ENCODE assay signal across 1 cellular context in genomic region chr4:48913346-48913745, GRCh38.
TF ChIP-seq lines count a peak whose summit lies in the region.

No MANE protein-coding gene starts in this region.

TF ChIP-seq in SK-N-SH, 30 proteins besides CTCF, POLR2A, EP300 and RAD21:
- TF ChIP-seq ZBTB33 (IDR thresholded peaks at IDR 0.05; ENCODE audit: borderline replicate concordance, low read depth) (peak; percentile 76), SMC3 (IDR thresholded peaks at IDR 0.05; ENCODE audit: low read depth, low read length) (no peak), IRF3 (IDR thresholded peaks at IDR 0.05; ENCODE audit: low read depth, low read length) (no peak), GABPA (IDR thresholded peaks at IDR 0.05; ENCODE audit: low read depth) (no peak), GATA2 (CRISPR knock-in tag; IDR thresholded peaks at IDR 0.05) (no peak), FOXJ3 (CRISPR knock-in tag; IDR thresholded peaks at IDR 0.05) (no peak), RCOR1 (IDR thresholded peaks at IDR 0.05; ENCODE audit: low read length) (no peak), USF1 (IDR thresholded peaks at IDR 0.05; ENCODE audit: borderline replicate concordance, low read depth) (no peak), POLR2AphosphoS5 (IDR thresholded peaks at IDR 0.05; ENCODE audit: low read depth, low read length) (peak; percentile 67; the same call in 1 of the 2 replicates), SIN3A (IDR thresholded peaks at IDR 0.05; ENCODE audit: borderline replicate concordance, low read depth, low read length) (peak; percentile 56; the same call in 1 of the 2 replicates), RXRA (IDR thresholded peaks at IDR 0.05; ENCODE audit: borderline replicate concordance, low read depth) (peak; percentile 75; the same call in 1 of the 2 replicates), PBX3 (IDR thresholded peaks at IDR 0.05) (peak; percentile 98), MAX (IDR thresholded peaks at IDR 0.05; ENCODE audit: low read depth) (peak; percentile 83), JUND (IDR thresholded peaks at IDR 0.05) (peak; percentile 97), NRF1 (IDR thresholded peaks at IDR 0.05; ENCODE audit: low read depth, low read length) (no peak), ELF1 (IDR thresholded peaks at IDR 0.05) (no peak), TEAD4 (IDR thresholded peaks at IDR 0.05; ENCODE audit: borderline replicate concordance, insufficient read depth) (peak; percentile 85), YY1 (IDR thresholded peaks at IDR 0.05; ENCODE audit: low read depth) (peak; percentile 52; the same call in 1 of the 2 replicates), MEF2A (IDR thresholded peaks at IDR 0.05; ENCODE audit: borderline replicate concordance, low read depth) (no peak), RFX5 (IDR thresholded peaks at IDR 0.05; ENCODE audit: low read length) (no peak), EZH2phosphoT487 (IDR thresholded peaks at IDR 0.05; ENCODE audit: borderline replicate concordance, low read depth) (no peak), FOXM1 (IDR thresholded peaks at IDR 0.05; ENCODE audit: low read depth) (0 out of 2 replicates have a peak, but pooled peaks have one; percentile 71), FOSL2 (IDR thresholded peaks at IDR 0.05; ENCODE audit: borderline replicate concordance, low read depth) (peak; percentile 98), TCF12 (IDR thresholded peaks at IDR 0.05) (peak; percentile 98), MXI1 (IDR thresholded peaks at IDR 0.05; ENCODE audit: low read depth, low read length) (no peak), NFIC (IDR thresholded peaks at IDR 0.05; ENCODE audit: borderline replicate concordance) (peak; percentile 96), TAF1 (IDR thresholded peaks at IDR 0.05; ENCODE audit: borderline replicate concordance, low read depth, low read length) (peak; percentile 26; the same call in 1 of the 2 replicates), REST (IDR thresholded peaks at IDR 0.05; ENCODE audit: low read depth, low read length) (peak; percentile 36; the same call in 1 of the 2 replicates), USF2 (IDR thresholded peaks at IDR 0.05; ENCODE audit: borderline replicate concordance, low read depth, low read length) (no peak), CHD2 (IDR thresholded peaks at IDR 0.05; ENCODE audit: low read length, partially characterized antibody) (no peak)
TF ChIP-seq in SK-N-SH: peak in this region for 15.
